8 cellular contexts compared by ENCODE assay signal in genomic region chr17:48804936-48805411, GRCh38. TPM values are rescaled to one million over a fixed set of nuclear protein-coding genes. Genes with fewer than 3 reads are reported as not detected.
DNase-seq lines count a peak whose midpoint lies in the region; ATAC-seq, FAIRE-seq and TF ChIP-seq lines count a peak whose summit lies in the region.

No MANE protein-coding gene starts in this region.

- H3K4me3 ChIP-seq in A549 (no peak overlapping the region), colonic mucosa (no peak overlapping the region), liver (ENCODE audit: low read depth in 1 of 3, low read length in 3 of 3) (no peak overlapping the region)

- no peak for FAIRE-seq in A549 (lab: Jason Lieb, UNC)
- peak; percentile 85 for FAIRE-seq in GM12892 (lab: Jason Lieb, UNC)

- no peak for TF ChIP-seq EP300 in A549 (IDR thresholded peaks at IDR 0.05)

- H3K4me1 ChIP-seq in A549 (peaks cover 56% of the 10 kb centered on the region), colonic mucosa (peaks cover 15% of the 10 kb centered on the region), liver (ENCODE audit: control insufficient read depth in 4 of 4, insufficient read depth in 4 of 4, low read length in 3 of 4) (peaks cover 8 to 20% (median 11%) of the 10 kb centered on the region in 4 donors)

- POLR2A ChIA-PET in A549 (lab: Yijun Ruan, JAX), result interaction anchor here (1.5 kb wide), 1 partner anchor 74 kb away, joined by 3 read pairs; no protein-coding TSS in a partner anchor

- H3K27ac ChIP-seq in A549 (peak overlapping the region; percentile 53 to 73), colonic mucosa (no peak overlapping the region), liver (ENCODE audit: low read depth in 1 of 2, low read length in 2 of 2) (no peak overlapping the region)

- peak; percentile 95 for ATAC-seq in A549

- peak overlapping the region; percentile 77 for H3K4me2 ChIP-seq in A549

- DNase-seq in A549 (ENCODE audit: low read depth in 1 of 2, low spot score in 1 of 2), result peak; percentile 78 to 96
- peak; percentile 61 for DNase-seq in GM12892 (ENCODE audit: insufficient read length)
- DNase-seq in NCI-H2196 (lab: John Stamatoyannopoulos, UW; ENCODE audit: unreplicated experiment), result peak; percentile 74
- DNase-seq in activated CD4-positive, alpha-beta T cell treated with anti-CD3 and anti-CD28 coated beads for 48 hours, result peak; percentile 81
- DNase-seq in colonic mucosa, result peak; percentile 91
- DNase-seq in stimulated activated CD4-positive, alpha-beta T cell treated with anti-CD3 and anti-CD28 coated beads, TNF-alpha, amount 100 ng/mL, for 48 hours (ENCODE audit: low read depth in 3 of 3), result peak; percentile 49 to 62 (median 57)
- no peak for DNase-seq in NCI-H446 treated with DMSO at 0.1 percent for 48 hours (lab: John Stamatoyannopoulos, UW)

- CTCF ChIA-PET in A549 (lab: Yijun Ruan, JAX), result interaction anchor here (0.6 to 70.2 kb wide), 54 partner anchors 10 to 655 kb away, joined by 3 to 3251 read pairs (median 4); partner anchors contain the start of genes ATP5MC1, CALCOCO2, HOXB13 and IGF2BP1

- TF ChIP-seq POLR2A in A549 (IDR thresholded peaks at IDR 0.05; ENCODE audit: low read length) (no peak), GM12892 (IDR thresholded peaks at IDR 0.05; ENCODE audit: low read depth, low read length) (no peak)

- peak overlapping the region in 1 of 2 donors; percentile 35 for H3K9ac ChIP-seq in colonic mucosa (ENCODE audit: low read depth in 2 of 2, low read length in 2 of 2)
- no peak overlapping the region for H3K9ac ChIP-seq in liver (ENCODE audit: low read depth in 1 of 2, low read length in 2 of 2)

- H3K9me3 ChIP-seq in A549 (no peaks in the 10 kb centered on the region), colonic mucosa (no peaks in the 10 kb centered on the region), liver (ENCODE audit: control insufficient read depth in 4 of 4, low read length in 3 of 4) (no peaks in the 10 kb centered on the region)

- peak; percentile 99 for TF ChIP-seq RAD21 in A549 (conservative IDR thresholded peaks at IDR 0.05 in 1 of 2, IDR thresholded peaks at IDR 0.05 in 1 of 2)
- peak; percentile 90 to 91 for TF ChIP-seq RAD21 in liver (IDR thresholded peaks at IDR 0.05)

- 6% methylated on average over 9 of the region's 9 CpGs for WGBS in A549 (ENCODE audit: missing lambda C conversion rate)
- WGBS in liver, result 9% methylated on average over 9 of the region's 9 CpGs

- H3K36me3 ChIP-seq in colonic mucosa (no peaks in the 10 kb centered on the region), liver (ENCODE audit: control insufficient read depth in 4 of 4, insufficient read depth in 3 of 4, low read depth in 1 of 4, low read length in 3 of 4) (no peaks in the 10 kb centered on the region)

- intact Hi-C loops in colonic mucosa (cut with DNase I), result loop anchor here (10.0 kb wide), 1 partner anchor 230 kb away; no protein-coding TSS in a partner anchor

- TF ChIP-seq CTCF in A549 (IDR thresholded peaks at IDR 0.05), result peak; percentile 97
- peak; percentile 92 for TF ChIP-seq CTCF in colonic mucosa (IDR thresholded peaks at IDR 0.05)
- TF ChIP-seq CTCF in liver (IDR thresholded peaks at IDR 0.05; ENCODE audit: low read depth, low read length, missing input control), result peak; percentile 95

- H3K27me3 ChIP-seq in colonic mucosa (no peaks in the 10 kb centered on the region), liver (ENCODE audit: control insufficient read depth in 4 of 4, insufficient read depth in 4 of 4, low read length in 3 of 4) (no peaks in the 10 kb centered on the region)

TF ChIP-seq in A549, 52 proteins besides CTCF, POLR2A, EP300 and RAD21:
- TF ChIP-seq EHF (CRISPR knock-in tag; IDR thresholded peaks at IDR 0.05), result no peak
- TF ChIP-seq ESRRA (IDR thresholded peaks at IDR 0.05; ENCODE audit: borderline replicate concordance, low read length), result peak; percentile 8; the same call in 1 of the 2 replicates
- no peak for TF ChIP-seq RFX5 (IDR thresholded peaks at IDR 0.05)
- peak; percentile 98 for TF ChIP-seq SMC3 (IDR thresholded peaks at IDR 0.05)
- TF ChIP-seq MAX (IDR thresholded peaks at IDR 0.05), result 0 out of 2 replicates have a peak, but pooled peaks have one; percentile 26
- 0 out of 2 replicates have a peak, but pooled peaks have one; percentile 15 for TF ChIP-seq NFE2L2 (conservative IDR thresholded peaks at IDR 0.05; ENCODE audit: low read length)
- TF ChIP-seq CHD4 (IDR thresholded peaks at IDR 0.05; ENCODE audit: borderline replicate concordance), result peak; percentile 83; the same call in 1 of the 2 replicates
- no peak for TF ChIP-seq USF2 (IDR thresholded peaks at IDR 0.05)
- TF ChIP-seq POLR2AphosphoS2 (conservative IDR thresholded peaks at IDR 0.05; ENCODE audit: low read length), result no peak
TF ChIP-seq in A549: peak in this region for 5.

TF ChIP-seq in liver, 16 proteins besides CTCF, POLR2A, EP300 and RAD21 (continues in another document):
- TF ChIP-seq EGR1 (IDR thresholded peaks at IDR 0.05; ENCODE audit: low read depth in 2 of 2) (no peak), REST (IDR thresholded peaks at IDR 0.05) (no peak), JUND (IDR thresholded peaks at IDR 0.05) (no peak), FOXA2 (IDR thresholded peaks at IDR 0.05) (no peak), GABPA (IDR thresholded peaks at IDR 0.05 in 1 of 2, conservative IDR thresholded peaks at IDR 0.05 in 1 of 2) (no peak), RXRA (IDR thresholded peaks at IDR 0.05) (no peak), YY1 (IDR thresholded peaks at IDR 0.05) (no peak), ATF3 (IDR thresholded peaks at IDR 0.05) (no peak), TAF1 (conservative IDR thresholded peaks at IDR 0.05) (no peak), ZBTB33 (IDR thresholded peaks at IDR 0.05) (no peak), HNF4G (IDR thresholded peaks at IDR 0.05) (no peak)

RNA-seq across cellular contexts. Expression of gene TTLL6, which starts 12.1 kb away (rescaled TPM):
- polyA plus RNA-seq in A549 (2011; rRNA removed) (7.8 and 8.9 TPM in 2 replicates), A549 (2017; fragmentation: RNase III; extraction: RNeasy Plus Mini Kit Qiagen cat#74134 plus additional on column Dnase treatment) (1.1 to 1.6 TPM (median 1.3 TPM) in 3 replicates), liver (under 1 TPM in 1 of 2 donors, not detected in 1; 0.02 TPM)
- polyA plus RNA-seq in A549 (2012; cell fraction: cytosol; rRNA removed), result 1.6 and 1.7 TPM in 2 replicates
- 3.9 and 5.4 TPM in 2 replicates for polyA plus RNA-seq in A549 (2012; cell fraction: nucleus; rRNA removed)
- 3.7 and 6.0 TPM in 2 replicates for polyA minus RNA-seq in A549 (2011; rRNA and poly(A)+ RNA removed)
- polyA plus RNA-seq in GM12892 (2012; ENCODE audit: missing spikeins), result not detected
- total RNA-seq in colonic mucosa (10 to 100 TPM in 1 of 2 donors, 1 to 10 TPM in 1; 8.2 to 18.7 TPM), liver (under 1 TPM in 1 of 2 donors, not detected in 1; 0.08 TPM)

RNA-seq across cellular contexts. Expression of gene CALCOCO2, which starts 25.9 kb away (rescaled TPM):
- polyA plus RNA-seq in A549 (2011; rRNA removed) (194 and 199 TPM in 2 replicates), A549 (2017; fragmentation: RNase III; extraction: RNeasy Plus Mini Kit Qiagen cat#74134 plus additional on column Dnase treatment) (71.6 to 74.5 TPM (median 72.5 TPM) in 3 replicates), liver (10 to 100 TPM; 38.9 to 49.1 TPM)
- polyA plus RNA-seq in A549 (2012; cell fraction: cytosol; rRNA removed), result 26.8 and 27.1 TPM in 2 replicates
- polyA plus RNA-seq in A549 (2012; cell fraction: nucleus; rRNA removed), result 20.8 and 28.6 TPM in 2 replicates
- 105 and 145 TPM in 2 replicates for polyA minus RNA-seq in A549 (2011; rRNA and poly(A)+ RNA removed)
- polyA plus RNA-seq in GM12892 (2012; ENCODE audit: missing spikeins), result 58.4 TPM
- total RNA-seq in colonic mucosa (100 to 1,000 TPM; 187 to 232 TPM), liver (10 to 100 TPM; 23.0 to 64.9 TPM)

Comparison
In these comparisons a context has a peak if more than half of its experiments do, and no peak if none do; other contexts are left out.
1. H3K27ac ChIP-seq: peak in A549 (2 of 2); none in colonic mucosa (single experiment) and liver (0 of 2).
2. RNA of gene TTLL6, which starts 12.1 kb away (total RNA-seq): 8.2 to 18.7 TPM in colonic mucosa; 0.08 TPM in liver; every median in the first group is over 4 times any median in the second.
3. Peak in every context shown above with its lines, with median percentiles within 50 percentile points of each other: CTCF ChIP-seq.